Comparison of ENCODE assay signal across 8 cellular contexts in the genomic region with DNA sequence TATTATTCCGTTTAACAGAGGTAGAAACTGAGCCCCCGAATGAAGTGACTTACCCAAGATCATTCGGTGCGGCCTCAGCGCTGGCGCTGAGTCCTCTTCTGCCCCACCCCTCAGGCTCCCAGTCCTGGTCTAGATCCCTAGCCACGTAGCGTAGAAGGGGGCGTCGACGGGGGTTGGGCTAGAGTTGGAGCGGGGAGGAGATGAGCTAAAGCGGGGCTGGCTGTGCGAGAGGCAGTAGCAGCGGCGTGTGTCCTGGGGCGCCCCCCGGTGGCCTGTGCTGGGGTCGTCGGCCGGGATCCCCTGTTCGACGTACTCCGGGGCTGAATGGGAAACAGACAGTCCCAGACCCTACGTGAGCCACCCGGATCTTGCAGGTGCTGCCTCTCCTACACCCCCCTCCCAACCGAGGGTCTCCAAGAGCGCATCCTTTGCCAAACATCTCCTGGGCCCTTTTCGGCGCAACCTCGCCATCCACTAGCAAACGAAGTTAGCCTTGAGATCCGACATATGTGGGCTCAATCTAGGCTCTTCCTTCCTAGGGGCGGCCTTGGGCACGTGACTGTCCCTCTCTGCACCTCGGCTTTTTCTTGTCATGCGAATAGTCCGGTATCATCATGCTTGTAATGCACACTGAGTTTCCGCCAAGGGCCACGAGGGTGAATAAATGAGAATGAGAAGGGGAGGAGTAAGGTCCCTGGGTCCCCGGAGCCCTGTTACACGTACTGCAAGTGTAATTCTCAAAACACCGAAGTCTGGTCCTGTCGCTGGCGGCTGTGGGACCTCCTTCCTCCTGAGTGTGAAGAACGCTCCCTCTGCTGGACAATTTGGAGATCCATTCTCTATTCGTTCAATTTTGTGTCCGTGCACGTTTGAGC. TPM values are rescaled to one million over a fixed set of nuclear protein-coding genes. Genes with fewer than 3 reads are reported as not detected.
DNase-seq lines count a peak whose midpoint lies in the region; ATAC-seq and TF ChIP-seq lines count a peak whose summit lies in the region.

No MANE protein-coding gene starts in this region.

- no peak for TF ChIP-seq POLR2A in erythroblast (IDR thresholded peaks at IDR 0.05; ENCODE audit: low read length)

- no peaks in the 10 kb centered on the region for H3K36me3 ChIP-seq in CD8-positive, alpha-beta memory T cell (ENCODE audit: insufficient read depth, low read length)
- H3K36me3 ChIP-seq in mucosa of rectum (ENCODE audit: control insufficient read depth in 2 of 2, insufficient read depth in 2 of 2, low read length in 2 of 2): no peaks in the 10 kb centered on the region

- no peaks in the 10 kb centered on the region for H3K27me3 Mint-ChIP-seq in CD8-positive, alpha-beta memory T cell

- DNase-seq in CD8-positive, alpha-beta memory T cell: peak; percentile 91 to 96 (median 94)
- DNase-seq in OCI-M2 (lab: John Stamatoyannopoulos, UW; ENCODE audit: unreplicated experiment): peak; percentile 96
- DNase-seq in activated T-cell treated with anti-CD3 and anti-CD28 coated beads for 24 hours (ENCODE audit: low read depth): peak; percentile 97
- DNase-seq in erythroblast (lab: John Stamatoyannopoulos, UW): peak; percentile 88 to 91
- peak; percentile 97 for DNase-seq in stimulated activated CD8-positive, alpha-beta memory T cell treated with anti-CD3 and anti-CD28 coated beads, Interleukin-4, amount 100 ng/mL, for 24 hours (ENCODE audit: low read depth)

- peak overlapping the region; percentile 59 to 95 (median 94) for H3K27ac Mint-ChIP-seq in CD8-positive, alpha-beta memory T cell

- peak overlapping the region in 1 of 2 donors; percentile 22 for H3K9ac ChIP-seq in mucosa of rectum (ENCODE audit: low read depth in 1 of 2, low read length in 2 of 2)

- ATAC-seq in GM21447 (IDR thresholded peaks at IDR 0.05; ENCODE audit: unreplicated experiment): peak; percentile 76

- no peaks in the 10 kb centered on the region for H3K36me3 Mint-ChIP-seq in CD8-positive, alpha-beta memory T cell

- H3K4me3 Mint-ChIP-seq in CD8-positive, alpha-beta memory T cell: peak overlapping the region; percentile 43 to 90 (median 87)

- CTCF ChIA-PET in CD8-positive, alpha-beta memory T cell (lab: Charles Lee): interaction anchor here (0.6 to 8.8 kb wide), 36 partner anchors 8 to 463 kb away, joined by 3 to 183 read pairs (median 4); a partner anchor contains a TSS

- no peaks in the 10 kb centered on the region for H3K27me3 ChIP-seq in CD8-positive, alpha-beta memory T cell (ENCODE audit: insufficient read depth, low read length, poor library complexity, severe bottlenecking)
- H3K27me3 ChIP-seq in mucosa of rectum (ENCODE audit: control insufficient read depth in 2 of 2, insufficient read depth in 2 of 2, low read length in 2 of 2): peaks cover 9 to 13% of the 10 kb centered on the region in 2 donors

- H3K4me1 Mint-ChIP-seq in CD8-positive, alpha-beta memory T cell: peaks cover 16 to 25% (median 17%) of the 10 kb centered on the region in 3 donors

- H3K4me1 ChIP-seq in CD8-positive, alpha-beta memory T cell (ENCODE audit: insufficient read depth, low read length): peaks cover 18% of the 10 kb centered on the region
- peaks cover 7 to 11% of the 10 kb centered on the region in 2 donors for H3K4me1 ChIP-seq in mucosa of rectum (ENCODE audit: control insufficient read depth in 2 of 2, insufficient read depth in 2 of 2, low read length in 2 of 2)

- H3K27ac ChIP-seq in CD8-positive, alpha-beta memory T cell (ENCODE audit: low read depth, low read length): peak overlapping the region; percentile 36
- H3K27ac ChIP-seq in mucosa of rectum (ENCODE audit: low read depth in 2 of 2, low read length in 2 of 2): peak overlapping the region in 1 of 2 donors; percentile 52

- no peaks in the 10 kb centered on the region for H3K9me3 Mint-ChIP-seq in CD8-positive, alpha-beta memory T cell

- H3K4me3 ChIP-seq in CD8-positive, alpha-beta memory T cell (ENCODE audit: low read length): peak overlapping the region; percentile 52
- H3K4me3 ChIP-seq in mucosa of rectum (ENCODE audit: low read length in 2 of 2): peak overlapping the region; percentile 55 to 60

- POLR2A ChIA-PET in CD8-positive, alpha-beta memory T cell (lab: Charles Lee): interaction anchor here (0.6 to 1.9 kb wide), 4 partner anchors 89 to 137 kb away, joined by 3 to 22 read pairs (median 6); a partner anchor contains a TSS

- no peaks in the 10 kb centered on the region for H3K9me3 ChIP-seq in CD8-positive, alpha-beta memory T cell (ENCODE audit: low read length)
- no peaks in the 10 kb centered on the region for H3K9me3 ChIP-seq in mucosa of rectum (ENCODE audit: control insufficient read depth in 2 of 2, low read length in 2 of 2)

- TF ChIP-seq EP300 in Ishikawa (IDR thresholded peaks at IDR 0.05; ENCODE audit: borderline replicate concordance): no peak

- TF ChIP-seq RAD21 in Ishikawa (IDR thresholded peaks at IDR 0.05; ENCODE audit: low read depth): peak; percentile 93

TF ChIP-seq in Ishikawa, 13 proteins besides CTCF, POLR2A, EP300 and RAD21:
- TF ChIP-seq, protein P1, sequence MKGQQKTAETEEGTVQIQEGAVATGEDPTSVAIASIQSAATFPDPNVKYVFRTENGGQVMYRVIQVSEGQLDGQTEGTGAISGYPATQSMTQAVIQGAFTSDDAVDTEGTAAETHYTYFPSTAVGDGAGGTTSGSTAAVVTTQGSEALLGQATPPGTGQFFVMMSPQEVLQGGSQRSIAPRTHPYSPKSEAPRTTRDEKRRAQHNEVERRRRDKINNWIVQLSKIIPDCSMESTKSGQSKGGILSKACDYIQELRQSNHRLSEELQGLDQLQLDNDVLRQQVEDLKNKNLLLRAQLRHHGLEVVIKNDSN (IDR thresholded peaks at IDR 0.05): peak; percentile 86
- no peak for TF ChIP-seq TEAD4 (IDR thresholded peaks at IDR 0.05)
- TF ChIP-seq TCF12 (IDR thresholded peaks at IDR 0.05; ENCODE audit: low read depth): 0 out of 2 replicates have a peak, but pooled peaks have one; percentile 24
- no peak for TF ChIP-seq CREB1 (IDR thresholded peaks at IDR 0.05; ENCODE audit: low read depth)
- TF ChIP-seq ZBTB7A (IDR thresholded peaks at IDR 0.05; ENCODE audit: low read depth): 0 out of 2 replicates have a peak, but pooled peaks have one; percentile 66
- TF ChIP-seq YY1 (IDR thresholded peaks at IDR 0.05; ENCODE audit: low read depth): no peak
- no peak for TF ChIP-seq EGR1 (IDR thresholded peaks at IDR 0.05)
- TF ChIP-seq, protein P2, sequence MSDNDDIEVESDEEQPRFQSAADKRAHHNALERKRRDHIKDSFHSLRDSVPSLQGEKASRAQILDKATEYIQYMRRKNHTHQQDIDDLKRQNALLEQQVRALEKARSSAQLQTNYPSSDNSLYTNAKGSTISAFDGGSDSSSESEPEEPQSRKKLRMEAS (IDR thresholded peaks at IDR 0.05): peak; percentile 55

RNA-seq across cellular contexts. Expression of a gene that starts 47.7 kb away (rescaled TPM):
- total RNA-seq in CD8-positive, alpha-beta memory T cell: under 1 TPM; 0.71 to 0.79 TPM
- polyA plus RNA-seq in CD8-positive, alpha-beta memory T cell: 5.1 TPM

RNA-seq across cellular contexts. Expression of a gene that starts 59.0 kb away (rescaled TPM):
- total RNA-seq in CD8-positive, alpha-beta memory T cell: not detected
- polyA plus RNA-seq in CD8-positive, alpha-beta memory T cell: not detected
